Comparison of ENCODE assay signal across 1 cellular context in genomic region chr5:179700401-179700918, GRCh38.
TF ChIP-seq lines count a peak whose summit lies in the region.

No MANE protein-coding gene starts in this region.

TF ChIP-seq in K562, 482 proteins besides CTCF, POLR2A, EP300 and RAD21 (continued from another document and continues in another):
- TF ChIP-seq MGA (IDR thresholded peaks at IDR 0.05) (no peak), ZBTB11 (CRISPR knock-in tag; IDR thresholded peaks at IDR 0.05) (peak in 1 of 3 experiments; percentile 37; a peak in 1 of 6 replicates), HBP1 (CRISPR knock-in tag; IDR thresholded peaks at IDR 0.05) (peak; percentile 60; the same call in 1 of the 2 replicates), NUFIP1 (IDR thresholded peaks at IDR 0.05; ENCODE audit: partially characterized antibody) (no peak), POLR2AphosphoS5 (IDR thresholded peaks at IDR 0.05; ENCODE audit: control insufficient read depth, insufficient read depth, low read depth, low read length) (peak; percentile 86), CREB1 (IDR thresholded peaks at IDR 0.05) (no peak; the same call in 1 of the 2 replicates), CREB1 (CRISPR knock-in tag; IDR thresholded peaks at IDR 0.05) (no peak), ZNF23 (CRISPR knock-in tag; IDR thresholded peaks at IDR 0.05) (no peak), MEIS2 (IDR thresholded peaks at IDR 0.05; ENCODE audit: partially characterized antibody) (peak; percentile 87), BCOR (IDR thresholded peaks at IDR 0.05) (peak; percentile 31; the same call in 1 of the 2 replicates), TBP (optimal IDR thresholded peaks at IDR 0.05; ENCODE audit: low read depth, low read length) (peak; percentile 37), ZNF324 (CRISPR knock-in tag; IDR thresholded peaks at IDR 0.05) (no peak), ZNF717 (CRISPR knock-in tag; IDR thresholded peaks at IDR 0.05) (no peak), NR4A1 (CRISPR knock-in tag; IDR thresholded peaks at IDR 0.05) (no peak), NR4A1 (tag; IDR thresholded peaks at IDR 0.05) (no peak), SIRT6 (IDR thresholded peaks at IDR 0.05; ENCODE audit: low read depth, low read length) (no peak), RREB1 (CRISPR knock-in tag; IDR thresholded peaks at IDR 0.05) (no peak), MAX (CRISPR knock-in tag; IDR thresholded peaks at IDR 0.05) (no peak), MLX (CRISPR knock-in tag; conservative IDR thresholded peaks at IDR 0.05) (no peak), ETV6 (IDR thresholded peaks at IDR 0.05; ENCODE audit: borderline replicate concordance in 1 of 2, low read depth in 2 of 2, low read length in 1 of 2) (no peak), ETV6 (CRISPR knock-in tag; IDR thresholded peaks at IDR 0.05; ENCODE audit: borderline replicate concordance) (no peak), SNIP1 (IDR thresholded peaks at IDR 0.05; ENCODE audit: low read depth) (no peak), RBM34 (IDR thresholded peaks at IDR 0.05; ENCODE audit: borderline replicate concordance, insufficient read depth, low read length) (no peak), ZNF408 (CRISPR knock-in tag; IDR thresholded peaks at IDR 0.05; ENCODE audit: low read depth) (no peak), KLF16 (IDR thresholded peaks at IDR 0.05) (peak; percentile 54; the same call in 1 of the 2 replicates), ILK (tag; IDR thresholded peaks at IDR 0.05; ENCODE audit: borderline replicate concordance, low read depth) (no peak), U2AF1 (optimal IDR thresholded peaks at IDR 0.05; ENCODE audit: low read depth, low read length) (no peak), MED1 (CRISPR knock-in tag; IDR thresholded peaks at IDR 0.05; ENCODE audit: borderline replicate concordance) (no peak), SOX6 (IDR thresholded peaks at IDR 0.05) (peak; percentile 79), HDAC1 (IDR thresholded peaks at IDR 0.05) (peak in 1 of 2 experiments; percentile 82; a peak in 2 of 4 replicates), TAL1 (IDR thresholded peaks at IDR 0.05) (peak; percentile 91), ZNF639 (CRISPR knock-in tag; conservative IDR thresholded peaks at IDR 0.05 in 1 of 2, IDR thresholded peaks at IDR 0.05 in 1 of 2) (peak in 1 of 2 experiments; percentile 31; a peak in 1 of 4 replicates), SUPT5H (IDR thresholded peaks at IDR 0.05) (peak; percentile 44; the same call in 1 of the 2 replicates), CEBPB (tag; IDR thresholded peaks at IDR 0.05) (peak; percentile 99), PHTF2 (CRISPR knock-in tag; IDR thresholded peaks at IDR 0.05) (no peak)
